Comparison of ENCODE assay signal across 22 cellular contexts in genomic region chr22:49509016-49509415, GRCh38.
DNase-seq lines count a peak whose midpoint lies in the region; ATAC-seq and TF ChIP-seq lines count a peak whose summit lies in the region.
"Had no signal": no experiment of that assay in that cellular context is flagged by ENCODE, and none has a peak within 500 bp of the region (broad histone marks: within the 10 kb centered on the region; RNA-seq: fewer than 3 reads in every experiment).

No MANE protein-coding gene starts in this region.

- peak; percentile 53 for DNase-seq in activated effector memory CD4-positive, alpha-beta T cell treated with anti-CD3 and anti-CD28 coated beads, Interleukin-2, amount 50 U/mL, for 16 hours
- no peak for DNase-seq in activated effector memory CD4-positive, alpha-beta T cell treated with Interleukin-2 at 50 U/mL for 16 hours
- DNase-seq in coronary artery (ENCODE audit: low spot score) (peak; percentile 31), mesenteric fat pad (ENCODE audit: low spot score) (peak; percentile 39), tibial artery (peak; percentile 2 to 23), testis (no peak)
- DNase-seq: 8988T; ACHN; AML-193; BE2C; Calu3; CD4-positive, alpha-beta memory T cell; COR-L47; DMS53; DMS79 treated with DMSO at 0.1 percent for 48 hours; GF-D8; GM23248; H9 had no signal

- H3K36me3 ChIP-seq in tibial artery (no peaks in the 10 kb centered on the region), testis (ENCODE audit: low read depth, missing control alignments) (no peaks in the 10 kb centered on the region)
- H3K36me3 ChIP-seq: BE2C; BLaER1 treated with 17β-estradiol and CSF1 and Interleukin-3, amounts not matched to agents 10 nM and 100 nM had no signal

- ATAC-seq in GM21717 (IDR thresholded peaks at IDR 0.05; ENCODE audit: unreplicated experiment) = no peak
- ATAC-seq: A549, HCT116 had no signal

- H3K9me3 ChIP-seq in tibial artery (peaks cover 0 to 9% (median 0%) of the 10 kb centered on the region in 3 donors), testis (no peaks in the 10 kb centered on the region)
- H3K9me3 ChIP-seq: A549, BE2C had no signal

- H3K4me1 ChIP-seq in tibial artery = no peaks in the 10 kb centered on the region
- H3K4me1 ChIP-seq in testis = no peaks in the 10 kb centered on the region
- H3K4me1 ChIP-seq: A549, BE2C had no signal

- TF ChIP-seq POLR2A in testis (IDR thresholded peaks at IDR 0.05) = no peak

- H3K27ac ChIP-seq in coronary artery = no peak overlapping the region
- H3K27ac ChIP-seq in tibial artery = no peak overlapping the region
- H3K27ac ChIP-seq in testis = no peak overlapping the region
- H3K27ac ChIP-seq: A549; BLaER1 treated with 17β-estradiol and CSF1 and Interleukin-3, amounts not matched to agents 10 nM and 100 nM; GM23248 had no signal

- no peaks in the 10 kb centered on the region for H3K27me3 ChIP-seq in tibial artery
- no peaks in the 10 kb centered on the region for H3K27me3 ChIP-seq in testis
- H3K27me3 ChIP-seq: BE2C; BLaER1 treated with 17β-estradiol and CSF1 and Interleukin-3, amounts not matched to agents 10 nM and 100 nM had no signal

- intact Hi-C loops in tibial artery (cut with DNase I; ENCODE audit: low total_unique reads) (no loop called here), testis (cut with DNase I; ENCODE audit: low total_unique reads) (no loop called here)

- WGBS in testis, 2 donors = 86 to 91% methylated on average over 7 of the region's 7 CpGs

- H3K4me3 ChIP-seq in coronary artery (no peak overlapping the region), tibial artery (no peak overlapping the region), testis (no peak overlapping the region)
- H3K4me3 ChIP-seq: A549; BLaER1 treated with 17β-estradiol and CSF1 and Interleukin-3, amounts not matched to agents 10 nM and 100 nM; GM23248 had no signal

- TF ChIP-seq CTCF in coronary artery (IDR thresholded peaks at IDR 0.05) (no peak), tibial artery (IDR thresholded peaks at IDR 0.05) (no peak), testis (IDR thresholded peaks at IDR 0.05) (no peak)

Comparison
In these comparisons a context has a peak if more than half of its experiments do, and no peak if none do; other contexts are left out.
1. DNase-seq: peak in activated effector memory CD4-positive, alpha-beta T cell treated with anti-CD3 and anti-CD28 coated beads, Interleukin-2, amount 50 U/mL, for 16 hours (single experiment), coronary artery (single experiment), mesenteric fat pad (single experiment) and tibial artery (2 of 2); none in activated effector memory CD4-positive, alpha-beta T cell treated with Interleukin-2 at 50 U/mL for 16 hours (single experiment) and testis (single experiment).